8 cellular contexts compared by ENCODE assay signal in genomic region chr13:33286143-33286542, GRCh38. TPM values are rescaled to one million over a fixed set of nuclear protein-coding genes. Genes with fewer than 3 reads are reported as not detected.
DNase-seq lines count a peak whose midpoint lies in the region; ATAC-seq lines count a peak whose summit lies in the region.

No MANE protein-coding gene starts in this region.

- no peaks in the 10 kb centered on the region for H3K9me3 Mint-ChIP-seq in activated CD4-positive, alpha-beta memory T cell treated with anti-CD3 and anti-CD28 coated beads, Interleukin-2, amount 10 ng/mL, durations not matched to agents 7 days and 5 days

- peak overlapping the region; percentile 67 for H3K4me3 Mint-ChIP-seq in activated CD4-positive, alpha-beta memory T cell treated with anti-CD3 and anti-CD28 coated beads, Interleukin-2, amount 10 ng/mL, durations not matched to agents 7 days and 5 days

- H3K27ac Mint-ChIP-seq in activated CD4-positive, alpha-beta memory T cell treated with anti-CD3 and anti-CD28 coated beads, Interleukin-2, amount 10 ng/mL, durations not matched to agents 7 days and 5 days: no peak overlapping the region

- CTCF ChIA-PET in activated CD4-positive, alpha-beta memory T cell treated with anti-CD3 and anti-CD28 coated beads, Interleukin-2, amount 10 ng/mL, durations not matched to agents 7 days and 5 days (lab: Charles Lee): no interaction called here

- peaks cover 16% of the 10 kb centered on the region for H3K4me1 Mint-ChIP-seq in activated CD4-positive, alpha-beta memory T cell treated with anti-CD3 and anti-CD28 coated beads, Interleukin-2, amount 10 ng/mL, durations not matched to agents 7 days and 5 days

- ATAC-seq in GM21390 (IDR thresholded peaks at IDR 0.05; ENCODE audit: unreplicated experiment): peak; percentile 9
- peak; percentile 14 for ATAC-seq in left ventricle myocardium superior
- ATAC-seq in GM18907 (IDR thresholded peaks at IDR 0.05; ENCODE audit: unreplicated experiment): no peak

- DNase-seq in activated CD4-positive, alpha-beta memory T cell treated with anti-CD3 and anti-CD28 coated beads, Interleukin-2, amount 10 ng/mL, durations not matched to agents 7 days and 5 days: no peak
- DNase-seq in left ventricle myocardium superior (no peak), skeletal muscle cell (ENCODE audit: low read depth) (no peak), SIG-M5 (lab: John Stamatoyannopoulos, UW) (no peak), COR-L47 (lab: John Stamatoyannopoulos, UW) (no peak), UCSD-AML1 (lab: John Stamatoyannopoulos, UW; ENCODE audit: unreplicated experiment) (no peak)

- POLR2A ChIA-PET in activated CD4-positive, alpha-beta memory T cell treated with anti-CD3 and anti-CD28 coated beads, Interleukin-2, amount 10 ng/mL, durations not matched to agents 7 days and 5 days (lab: Charles Lee): no interaction called here

- H3K27me3 Mint-ChIP-seq in activated CD4-positive, alpha-beta memory T cell treated with anti-CD3 and anti-CD28 coated beads, Interleukin-2, amount 10 ng/mL, durations not matched to agents 7 days and 5 days: peaks cover 42% of the 10 kb centered on the region

- no peaks in the 10 kb centered on the region for H3K36me3 Mint-ChIP-seq in activated CD4-positive, alpha-beta memory T cell treated with anti-CD3 and anti-CD28 coated beads, Interleukin-2, amount 10 ng/mL, durations not matched to agents 7 days and 5 days (ENCODE audit: low read depth)

- peak overlapping the region; percentile 66 for H3K4me3 ChIP-seq in skeletal muscle cell (ENCODE audit: low read depth, low read length)

- intact Hi-C loops in left ventricle myocardium superior (cut with micrococcal nuclease): no loop called here

RNA-seq across cellular contexts. Expression of gene STARD13, which starts 0.6 kb away (rescaled TPM):
- total RNA-seq in activated CD4-positive, alpha-beta memory T cell treated with anti-CD3 and anti-CD28 coated beads, Interleukin-2, amount 10 ng/mL, durations not matched to agents 7 days and 5 days: under 1 TPM; 0.15 to 0.20 TPM
- total RNA-seq in left ventricle myocardium superior: 41.1 TPM

Comparison
In these comparisons a context has a peak if more than half of its experiments do, and no peak if none do; other contexts are left out.
1. RNA of gene STARD13, which starts 0.6 kb away (total RNA-seq): 41.1 TPM in left ventricle myocardium superior (single experiment); 0.15 to 0.20 TPM in activated CD4-positive, alpha-beta memory T cell treated with anti-CD3 and anti-CD28 coated beads, Interleukin-2, amount 10 ng/mL, durations not matched to agents 7 days and 5 days; every median in the first group is over 10 times any median in the second.